In genomic region chr2:239638376-239638775, GRCh38 we compare ENCODE assay signal across 26 cellular contexts.
"Had no signal": no experiment of that assay in that cellular context is flagged by ENCODE, and none has a peak within 500 bp of the region (broad histone marks: within the 10 kb centered on the region; RNA-seq: fewer than 3 reads in every experiment).

No MANE protein-coding gene starts in this region.

- H3K9me3 Mint-ChIP-seq: natural killer cell treated with Interleukin-12 subunit alpha and Interleukin-12 subunit beta and Interleukin-15 and Interleukin-18, amount 100 ng/mL, for 72 hours; stimulated activated effector memory CD8-positive, alpha-beta T cell treated with anti-CD3 and anti-CD28 coated beads, Interleukin-12 subunit alpha, Interleukin-12 subunit beta, amount 100 ng/mL, for 72 hours; stimulated activated naive B cell treated with anti-CD40 and anti-IgM and Interleukin-4, amounts not matched to agents 10 μg/mL and 1 μg/mL and 100 μg/mL, for 72 hours had no signal

- H3K4me3 Mint-ChIP-seq: naive B cell; naive thymus-derived CD8-positive, alpha-beta T cell; natural killer cell treated with Interleukin-12 subunit alpha and Interleukin-12 subunit beta and Interleukin-15 and Interleukin-18, amount 100 ng/mL, for 72 hours; nephron progenitor cell; neural crest cell; stimulated activated effector memory CD8-positive, alpha-beta T cell treated with anti-CD3 and anti-CD28 coated beads, Interleukin-12 subunit alpha, Interleukin-12 subunit beta, amount 100 ng/mL, for 72 hours; stimulated activated naive B cell treated with anti-CD40 and anti-IgM and Interleukin-4, amounts not matched to agents 10 μg/mL and 1 μg/mL and 100 μg/mL, for 72 hours; stimulated activated naive CD8-positive, alpha-beta T cell treated with anti-CD3 and anti-CD28 coated beads, Interleukin-15, amount 100 ng/mL, for 72 hours had no signal

- DNase-seq: naive B cell; naive thymus-derived CD8-positive, alpha-beta T cell; nephron progenitor cell; nucleus accumbens; pancreas; psoas muscle; right cardiac atrium; right lobe of liver; sigmoid colon; small intestine; stimulated activated CD4-positive, alpha-beta T cell treated with anti-CD3 and anti-CD28 coated beads, Interleukin-15, amount 100 ng/mL, for 24 hours; stimulated activated CD4-positive, alpha-beta T cell treated with anti-CD3 and anti-CD28 coated beads, Interleukin-2, amount 100 ng/mL, for 48 hours; stimulated activated CD4-positive, alpha-beta T cell treated with anti-CD3 and anti-CD28 coated beads, Interleukin-4, amount 100 ng/mL, for 24 hours; stimulated activated naive B cell treated with anti-CD40 and anti-IgM and Interleukin-4, amounts not matched to agents 10 μg/mL and 1 μg/mL and 100 μg/mL, for 72 hours; stimulated activated naive CD4-positive, alpha-beta T cell treated with Interleukin-2 at 50 U/mL for 16 hours; stimulated activated naive CD8-positive, alpha-beta T cell treated with anti-CD3 and anti-CD28 coated beads, Interleukin-15, amount 100 ng/mL, for 72 hours; substantia nigra; testis; tibial artery; transverse colon; upper lobe of left lung; uterus had no signal

- H3K27ac Mint-ChIP-seq: naive B cell; naive thymus-derived CD8-positive, alpha-beta T cell; natural killer cell treated with Interleukin-12 subunit alpha and Interleukin-12 subunit beta and Interleukin-15 and Interleukin-18, amount 100 ng/mL, for 72 hours; nephron progenitor cell; progenitor cell of endocrine pancreas; stimulated activated effector memory CD8-positive, alpha-beta T cell treated with anti-CD3 and anti-CD28 coated beads, Interleukin-12 subunit alpha, Interleukin-12 subunit beta, amount 100 ng/mL, for 72 hours; stimulated activated naive B cell treated with anti-CD40 and anti-IgM and Interleukin-4, amounts not matched to agents 10 μg/mL and 1 μg/mL and 100 μg/mL, for 72 hours; stimulated activated naive CD8-positive, alpha-beta T cell treated with anti-CD3 and anti-CD28 coated beads, Interleukin-15, amount 100 ng/mL, for 72 hours had no signal

- H3K36me3 Mint-ChIP-seq: naive B cell; natural killer cell treated with Interleukin-12 subunit alpha and Interleukin-12 subunit beta and Interleukin-15 and Interleukin-18, amount 100 ng/mL, for 72 hours; stimulated activated effector memory CD8-positive, alpha-beta T cell treated with anti-CD3 and anti-CD28 coated beads, Interleukin-12 subunit alpha, Interleukin-12 subunit beta, amount 100 ng/mL, for 72 hours; stimulated activated naive B cell treated with anti-CD40 and anti-IgM and Interleukin-4, amounts not matched to agents 10 μg/mL and 1 μg/mL and 100 μg/mL, for 72 hours had no signal

- H3K4me1 Mint-ChIP-seq: naive B cell; naive thymus-derived CD8-positive, alpha-beta T cell; neural crest cell; stimulated activated effector memory CD8-positive, alpha-beta T cell treated with anti-CD3 and anti-CD28 coated beads, Interleukin-12 subunit alpha, Interleukin-12 subunit beta, amount 100 ng/mL, for 72 hours; stimulated activated naive B cell treated with anti-CD40 and anti-IgM and Interleukin-4, amounts not matched to agents 10 μg/mL and 1 μg/mL and 100 μg/mL, for 72 hours; stimulated activated naive CD8-positive, alpha-beta T cell treated with anti-CD3 and anti-CD28 coated beads, Interleukin-15, amount 100 ng/mL, for 72 hours had no signal

- ATAC-seq: naive thymus-derived CD8-positive, alpha-beta T cell; natural killer cell treated with Interleukin-12 subunit alpha and Interleukin-12 subunit beta and Interleukin-15 and Interleukin-18, amount 100 ng/mL, for 72 hours; pancreas; psoas muscle; right cardiac atrium; right lobe of liver; stimulated activated effector memory CD8-positive, alpha-beta T cell treated with anti-CD3 and anti-CD28 coated beads, Interleukin-12 subunit alpha, Interleukin-12 subunit beta, amount 100 ng/mL, for 72 hours; stimulated activated naive B cell treated with anti-CD40 and anti-IgM and Interleukin-4, amounts not matched to agents 10 μg/mL and 1 μg/mL and 100 μg/mL, for 72 hours; stimulated activated naive CD8-positive, alpha-beta T cell treated with anti-CD3 and anti-CD28 coated beads, Interleukin-15, amount 100 ng/mL, for 72 hours had no signal

- H3K27me3 Mint-ChIP-seq: stimulated activated naive CD8-positive, alpha-beta T cell treated with anti-CD3 and anti-CD28 coated beads, Interleukin-15, amount 100 ng/mL, for 72 hours had no signal
